Comparison of ENCODE assay signal across 11 cellular contexts in the genomic region with DNA sequence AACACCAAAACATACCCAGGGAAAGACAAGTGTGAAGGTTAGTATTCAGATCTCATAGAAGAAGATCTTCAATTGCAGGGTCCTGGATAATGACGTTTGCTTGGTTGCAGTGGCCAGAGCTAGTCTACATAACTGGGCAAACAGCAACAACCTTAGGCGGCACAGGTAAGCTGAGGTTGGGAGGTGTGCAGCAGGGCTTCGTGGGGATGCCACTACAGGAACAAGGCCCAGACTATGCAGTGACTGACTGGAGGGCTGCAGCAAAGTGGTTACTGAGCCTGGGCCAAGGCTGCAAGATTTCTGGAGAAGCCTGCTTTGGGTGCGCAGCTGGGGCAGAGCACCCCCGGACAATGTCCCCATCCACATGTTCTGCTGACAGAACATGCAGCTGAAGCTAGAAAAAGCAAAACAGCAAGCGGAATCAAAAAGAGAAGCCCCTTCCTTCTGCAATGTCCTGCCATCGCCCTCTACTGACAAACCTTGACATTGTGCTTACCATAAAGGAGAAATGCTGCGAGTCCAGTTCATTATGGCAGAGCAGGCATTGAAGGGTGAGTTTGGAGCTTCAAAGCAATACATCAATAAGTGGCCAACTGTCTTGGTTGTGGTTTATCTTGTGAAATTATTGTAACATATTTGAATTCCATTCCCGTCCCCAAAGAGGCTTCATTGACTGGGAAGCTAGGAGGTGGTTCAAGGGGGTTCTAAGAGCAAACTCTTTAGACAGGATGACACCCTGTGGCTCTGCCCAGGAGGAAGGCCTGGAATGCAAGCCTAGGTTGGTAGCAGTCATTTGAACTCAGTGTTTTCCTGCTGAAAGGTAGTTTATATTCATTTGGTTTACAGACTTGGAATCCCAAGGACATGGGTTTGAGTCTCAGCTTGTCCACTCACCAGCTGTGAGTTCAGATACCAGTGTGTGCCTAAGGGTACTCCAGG.
DNase-seq lines count a peak whose midpoint lies in the region; ATAC-seq, FAIRE-seq and TF ChIP-seq lines count a peak whose summit lies in the region.
"Had no signal": no experiment of that assay in that cellular context is flagged by ENCODE, and none has a peak within 500 bp of the region (broad histone marks: within the 10 kb centered on the region; RNA-seq: fewer than 3 reads in every experiment).

No MANE protein-coding gene starts in this region.

- H3K27me3 Mint-ChIP-seq in astrocyte (ENCODE audit: low read depth, unreplicated experiment): no peaks in the 10 kb centered on the region
- H3K27me3 Mint-ChIP-seq in neural crest cell (ENCODE audit: low read depth): no peaks in the 10 kb centered on the region

- no peak overlapping the region for H2AFZ ChIP-seq in astrocyte (ENCODE audit: low read depth, low read length)

- no peaks in the 10 kb centered on the region for H3K9me3 ChIP-seq in astrocyte (ENCODE audit: insufficient read depth, low read depth, low read length)

- H3K36me3 ChIP-seq in astrocyte (ENCODE audit: insufficient read depth, low read length): no peaks in the 10 kb centered on the region

- in situ Hi-C loops in KBM-7 (cut with MboI; ENCODE audit: low pct_unique_long_range_greater_than_20kb, low sequenced_read_pairs): no loop called here

- H3K36me3 Mint-ChIP-seq in astrocyte (ENCODE audit: low read depth, unreplicated experiment): no peaks in the 10 kb centered on the region
- no peaks in the 10 kb centered on the region for H3K36me3 Mint-ChIP-seq in neural crest cell (ENCODE audit: low read depth)

- H3K4me3 Mint-ChIP-seq in astrocyte (ENCODE audit: unreplicated experiment) (no peak overlapping the region), neural crest cell (no peak overlapping the region)

- ATAC-seq in HG02798 (IDR thresholded peaks at IDR 0.05; ENCODE audit: poor library complexity, unreplicated experiment): no peak

- DNase-seq in NCI-H146 (lab: John Stamatoyannopoulos, UW) (peak; percentile 8), NCI-H146 treated with DMSO at 0.1 percent for 48 hours (lab: John Stamatoyannopoulos, UW; ENCODE audit: unreplicated experiment) (no peak), KBM-7 (peak; percentile 60), astrocyte (ENCODE audit: low read depth) (no peak), neural crest cell (ENCODE audit: low read depth, low spot score) (peak; percentile 8), cardiac septum (ENCODE audit: low spot score) (no peak)
- no peak for DNase-seq in effector CD4-positive, alpha-beta T cell
- DNase-seq: kidney had no signal

- FAIRE-seq in astrocyte (lab: Jason Lieb, UNC): no peak
- FAIRE-seq: A204.1, kidney had no signal

- TF ChIP-seq CTCF in astrocyte (IDR thresholded peaks at IDR 0.05; ENCODE audit: insufficient read depth, low read depth, low read length): peak; percentile 16
- peak; percentile 42 for TF ChIP-seq CTCF in neural crest cell (conservative IDR thresholded peaks at IDR 0.05)

- H3K27me3 ChIP-seq in astrocyte (ENCODE audit: insufficient read depth, low read length): no peaks in the 10 kb centered on the region

- H3K9ac ChIP-seq in astrocyte (ENCODE audit: low read length): no peak overlapping the region
- H3K9ac ChIP-seq: KMS-11 had no signal

- H3K4me1 Mint-ChIP-seq in astrocyte (ENCODE audit: low read depth, unreplicated experiment) (peaks cover 20% of the 10 kb centered on the region), neural crest cell (peaks cover 10% of the 10 kb centered on the region)

- no peak overlapping the region for H3K27ac ChIP-seq in astrocyte (ENCODE audit: low read depth, low read length)
- H3K27ac ChIP-seq: KMS-11 had no signal

- no peaks in the 10 kb centered on the region for H3K79me2 ChIP-seq in astrocyte (ENCODE audit: insufficient read depth, low read length)

- no peak overlapping the region for H3K4me3 ChIP-seq in astrocyte (ENCODE audit: insufficient read depth, low read depth, low read length)

- H3K27ac Mint-ChIP-seq in astrocyte (ENCODE audit: unreplicated experiment) (no peak overlapping the region), neural crest cell (ENCODE audit: unreplicated experiment) (no peak overlapping the region)

- H3K4me2 ChIP-seq in astrocyte (ENCODE audit: low read length): no peak overlapping the region
- H3K4me2 ChIP-seq: KMS-11 had no signal

- H3K9me3 Mint-ChIP-seq in astrocyte (ENCODE audit: unreplicated experiment): no peaks in the 10 kb centered on the region
- no peaks in the 10 kb centered on the region for H3K9me3 Mint-ChIP-seq in neural crest cell

- H3K4me1 ChIP-seq in astrocyte (ENCODE audit: insufficient read depth, low read length): peaks cover 25% of the 10 kb centered on the region

- intact Hi-C loops in cardiac septum (cut with DNase I): no loop called here

- H4K20me1 ChIP-seq in astrocyte (ENCODE audit: insufficient read depth, low read length): no peaks in the 10 kb centered on the region

Comparison
In these comparisons a context has a peak if more than half of its experiments do, and no peak if none do; other contexts are left out.
1. DNase-seq: peak in NCI-H146 (single experiment), KBM-7 (single experiment) and neural crest cell (single experiment); none in NCI-H146 treated with DMSO at 0.1 percent for 48 hours (single experiment), astrocyte (single experiment), effector CD4-positive, alpha-beta T cell (single experiment) and cardiac septum (single experiment).